ENCODE assay signal across 1 cellular context in genomic region chr7:94265456-94265855, GRCh38.
TF ChIP-seq lines count a peak whose summit lies in the region.

No MANE protein-coding gene starts in this region.

TF ChIP-seq in HepG2, 621 proteins besides CTCF, POLR2A, EP300 and RAD21 (continued from another document):
- TF ChIP-seq, protein P1, sequence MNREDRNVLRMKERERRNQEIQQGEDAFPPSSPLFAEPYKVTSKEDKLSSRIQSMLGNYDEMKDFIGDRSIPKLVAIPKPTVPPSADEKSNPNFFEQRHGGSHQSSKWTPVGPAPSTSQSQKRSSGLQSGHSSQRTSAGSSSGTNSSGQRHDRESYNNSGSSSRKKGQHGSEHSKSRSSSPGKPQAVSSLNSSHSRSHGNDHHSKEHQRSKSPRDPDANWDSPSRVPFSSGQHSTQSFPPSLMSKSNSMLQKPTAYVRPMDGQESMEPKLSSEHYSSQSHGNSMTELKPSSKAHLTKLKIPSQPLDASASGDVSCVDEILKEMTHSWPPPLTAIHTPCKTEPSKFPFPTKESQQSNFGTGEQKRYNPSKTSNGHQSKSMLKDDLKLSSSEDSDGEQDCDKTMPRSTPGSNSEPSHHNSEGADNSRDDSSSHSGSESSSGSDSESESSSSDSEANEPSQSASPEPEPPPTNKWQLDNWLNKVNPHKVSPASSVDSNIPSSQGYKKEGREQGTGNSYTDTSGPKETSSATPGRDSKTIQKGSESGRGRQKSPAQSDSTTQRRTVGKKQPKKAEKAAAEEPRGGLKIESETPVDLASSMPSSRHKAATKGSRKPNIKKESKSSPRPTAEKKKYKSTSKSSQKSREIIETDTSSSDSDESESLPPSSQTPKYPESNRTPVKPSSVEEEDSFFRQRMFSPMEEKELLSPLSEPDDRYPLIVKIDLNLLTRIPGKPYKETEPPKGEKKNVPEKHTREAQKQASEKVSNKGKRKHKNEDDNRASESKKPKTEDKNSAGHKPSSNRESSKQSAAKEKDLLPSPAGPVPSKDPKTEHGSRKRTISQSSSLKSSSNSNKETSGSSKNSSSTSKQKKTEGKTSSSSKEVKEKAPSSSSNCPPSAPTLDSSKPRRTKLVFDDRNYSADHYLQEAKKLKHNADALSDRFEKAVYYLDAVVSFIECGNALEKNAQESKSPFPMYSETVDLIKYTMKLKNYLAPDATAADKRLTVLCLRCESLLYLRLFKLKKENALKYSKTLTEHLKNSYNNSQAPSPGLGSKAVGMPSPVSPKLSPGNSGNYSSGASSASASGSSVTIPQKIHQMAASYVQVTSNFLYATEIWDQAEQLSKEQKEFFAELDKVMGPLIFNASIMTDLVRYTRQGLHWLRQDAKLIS (CRISPR knock-in tag; IDR thresholded peaks at IDR 0.05) = no peak
- no peak for TF ChIP-seq ZNF180 (CRISPR knock-in tag; IDR thresholded peaks at IDR 0.05; ENCODE audit: borderline replicate concordance, low read depth)
